Comparison of ENCODE assay signal across 7 cellular contexts in genomic region chr15:23434699-23435098, GRCh38. TPM values are rescaled to one million over a fixed set of nuclear protein-coding genes. Genes with fewer than 3 reads are reported as not detected.
"Had no signal": no experiment of that assay in that cellular context is flagged by ENCODE, and none has a peak within 500 bp of the region (broad histone marks: within the 10 kb centered on the region; RNA-seq: fewer than 3 reads in every experiment).

No MANE protein-coding gene starts in this region.

RNA-seq across cellular contexts. Expression of gene GOLGA6L2, which starts 12.3 kb away (rescaled TPM):
- total RNA-seq: GM23248, GM23338, H1, H4, H7, H9, HFFc6 had no signal
- polyA plus RNA-seq: GM23248, GM23338, H1 had no signal
